In genomic region chr12:100267603-100268281, GRCh38 we compare ENCODE assay signal across 8 cellular contexts. TPM values are rescaled to one million over a fixed set of nuclear protein-coding genes. Genes with fewer than 3 reads are reported as not detected.
DNase-seq lines count a peak whose midpoint lies in the region; ATAC-seq and TF ChIP-seq lines count a peak whose summit lies in the region.

No MANE protein-coding gene starts in this region.

- in situ Hi-C loops in ACHN (cut with HindIII; ENCODE audit: low pct_ligation_motif_present, low pct_unique_long_range_greater_than_20kb, low sequenced_read_pairs): no loop called here
- in situ Hi-C loops in transverse colon (cut with MboI; ENCODE audit: low pct_ligation_motif_present in 1 of 4, low pct_unique_long_range_greater_than_20kb in 1 of 4, low sequenced_read_pairs in 3 of 4): no loop called here

- peak; percentile 51 for DNase-seq in ACHN
- DNase-seq in effector memory CD4-positive, alpha-beta T cell: peak in 1 of 3 donors; percentile 6
- no peak for DNase-seq in transverse colon
- DNase-seq in GOT3 (lab: John Stamatoyannopoulos, UW): no peak

- peak overlapping the region; percentile 79 for H3K27ac ChIP-seq in effector memory CD4-positive, alpha-beta T cell (ENCODE audit: insufficient read depth, low read length, poor library complexity, severe bottlenecking)
- peak overlapping the region; percentile 91 for H3K27ac ChIP-seq in muscle layer of duodenum (ENCODE audit: low read length)
- peak overlapping the region; percentile 96 to 99 (median 98) for H3K27ac ChIP-seq in transverse colon

- WGBS in transverse colon (ENCODE audit: low coverage in 1 of 2), 2 donors: 0% methylated on average over 1 to 31 of the region's 33 CpGs

- H3K36me3 ChIP-seq in effector memory CD4-positive, alpha-beta T cell (ENCODE audit: control insufficient read depth, insufficient read depth, low read length): no peaks in the 10 kb centered on the region
- H3K36me3 ChIP-seq in muscle layer of duodenum (ENCODE audit: control insufficient read depth in 1 of 2, insufficient read depth in 2 of 2, low read length in 2 of 2): no peaks in the 10 kb centered on the region
- no peaks in the 10 kb centered on the region for H3K36me3 ChIP-seq in transverse colon

- peak overlapping the region; percentile 87 for H3K4me3 ChIP-seq in effector memory CD4-positive, alpha-beta T cell (ENCODE audit: insufficient read depth, low read depth, low read length, poor library complexity, severe bottlenecking)
- peak overlapping the region; percentile 84 to 85 for H3K4me3 ChIP-seq in muscle layer of duodenum (ENCODE audit: low read depth in 1 of 2, low read length in 2 of 2)
- peak overlapping the region; percentile 85 to 96 (median 93) for H3K4me3 ChIP-seq in transverse colon

- TF ChIP-seq POLR2A in transverse colon (IDR thresholded peaks at IDR 0.05): peak; percentile 5

- no peak for TF ChIP-seq EP300 in transverse colon (IDR thresholded peaks at IDR 0.05; ENCODE audit: low read depth)

- intact Hi-C loops in transverse colon (cut with DNase I; ENCODE audit: low total_unique reads): no loop called here

- H3K4me1 ChIP-seq in effector memory CD4-positive, alpha-beta T cell (ENCODE audit: control insufficient read depth, insufficient read depth, low read length, poor library complexity, severe bottlenecking): peaks cover 11% of the 10 kb centered on the region
- H3K4me1 ChIP-seq in muscle layer of duodenum (ENCODE audit: control insufficient read depth in 1 of 2, insufficient read depth in 2 of 2, low read length in 2 of 2) (peaks cover 0 to 39% of the 10 kb centered on the region in 2 donors), transverse colon (peaks cover 17 to 47% (median 25%) of the 10 kb centered on the region in 4 donors)

- no peaks in the 10 kb centered on the region for H3K9me3 ChIP-seq in effector memory CD4-positive, alpha-beta T cell (ENCODE audit: control insufficient read depth, low read length)
- H3K9me3 ChIP-seq in muscle layer of duodenum (ENCODE audit: control insufficient read depth in 1 of 2, low read length in 2 of 2) (no peaks in the 10 kb centered on the region), transverse colon (no peaks in the 10 kb centered on the region)

- no peak for TF ChIP-seq CTCF in transverse colon (IDR thresholded peaks at IDR 0.05)

- H3K27me3 ChIP-seq in effector memory CD4-positive, alpha-beta T cell (replicated peaks; ENCODE audit: control insufficient read depth, insufficient read depth, low read length, poor library complexity, severe bottlenecking): no peaks in the 10 kb centered on the region
- no peaks in the 10 kb centered on the region for H3K27me3 ChIP-seq in muscle layer of duodenum (ENCODE audit: low read depth, low read length)
- H3K27me3 ChIP-seq in transverse colon: no peaks in the 10 kb centered on the region

- ATAC-seq in GM18519 (IDR thresholded peaks at IDR 0.05; ENCODE audit: low FRiP score, unreplicated experiment): peak; percentile 2
- peak; percentile 14 for ATAC-seq in HG03095 (IDR thresholded peaks at IDR 0.05; ENCODE audit: unreplicated experiment)
- peak; percentile 37 for ATAC-seq in SK-N-SH treated with all-trans-retinoic acid at 6 μM for 48 hours

TF ChIP-seq in SK-N-SH treated with all-trans-retinoic acid at 6 μM for 48 hours, 23 proteins besides CTCF, POLR2A, EP300 and RAD21:
- TF ChIP-seq ZNF70 (CRISPR knock-in tag; IDR thresholded peaks at IDR 0.05) (peak; percentile 96), ZC3H10 (CRISPR knock-in tag; IDR thresholded peaks at IDR 0.05) (no peak)

RNA-seq across cellular contexts. Expression of gene SCYL2, which starts 0.8 kb away (rescaled TPM):
- 10 to 100 TPM; 68.0 to 84.4 (median 72.6) TPM for total RNA-seq in transverse colon

RNA-seq across cellular contexts. Expression of gene DEPDC4, which starts 0.9 kb away (rescaled TPM):
- total RNA-seq in transverse colon: under 1 TPM in 3 of 4 donors, not detected in 1; 0.55 to 1.00 (median 0.95) TPM
